ENCODE assay signal across 8 cellular contexts in genomic region chr9:79573697-79573976, GRCh38. TPM values are rescaled to one million over a fixed set of nuclear protein-coding genes. Genes with fewer than 3 reads are reported as not detected.
DNase-seq lines count a peak whose midpoint lies in the region; ATAC-seq and TF ChIP-seq lines count a peak whose summit lies in the region.

No MANE protein-coding gene starts in this region.

- TF ChIP-seq POLR2A in adrenal gland (IDR thresholded peaks at IDR 0.05): no peak
- TF ChIP-seq POLR2A in lower leg skin (IDR thresholded peaks at IDR 0.05): no peak

- H3K9me3 Mint-ChIP-seq in activated naive CD4-positive, alpha-beta T cell treated with anti-CD3 and anti-CD28 coated beads, Interleukin-2, amount 10 ng/mL, durations not matched to agents 7 days and 5 days: no peaks in the 10 kb centered on the region
- no peaks in the 10 kb centered on the region for H3K9me3 Mint-ChIP-seq in activated naive CD4-positive, alpha-beta T cell treated with anti-CD3 and anti-CD28 coated beads, Interleukin-2, amount 50 U/mL, for 72 hours

- H3K36me3 ChIP-seq in adrenal gland (replicated peaks in 1 of 2): no peaks in the 10 kb centered on the region
- H3K36me3 ChIP-seq in upper lobe of right lung: no peaks in the 10 kb centered on the region

- no peak for DNase-seq in activated naive CD4-positive, alpha-beta T cell treated with anti-CD3 and anti-CD28 coated beads, Interleukin-2, amount 10 ng/mL, durations not matched to agents 7 days and 5 days
- no peak for DNase-seq in activated naive CD4-positive, alpha-beta T cell treated with anti-CD3 and anti-CD28 coated beads, Interleukin-2, amount 50 U/mL, for 72 hours (ENCODE audit: low spot score in 2 of 2)
- DNase-seq in adrenal gland: no peak
- DNase-seq in lower leg skin (ENCODE audit: low spot score in 2 of 2): no peak
- DNase-seq in upper lobe of right lung: no peak
- DNase-seq in anterior cingulate cortex (lab: John Stamatoyannopoulos, UW): no peak
- DNase-seq in OCI-M2 (lab: John Stamatoyannopoulos, UW; ENCODE audit: unreplicated experiment): no peak

- H3K27ac Mint-ChIP-seq in activated naive CD4-positive, alpha-beta T cell treated with anti-CD3 and anti-CD28 coated beads, Interleukin-2, amount 10 ng/mL, durations not matched to agents 7 days and 5 days: peak overlapping the region; percentile 95
- H3K27ac Mint-ChIP-seq in activated naive CD4-positive, alpha-beta T cell treated with anti-CD3 and anti-CD28 coated beads, Interleukin-2, amount 50 U/mL, for 72 hours: peak overlapping the region in 1 of 2 donors; percentile 93

- H3K4me1 Mint-ChIP-seq in activated naive CD4-positive, alpha-beta T cell treated with anti-CD3 and anti-CD28 coated beads, Interleukin-2, amount 10 ng/mL, durations not matched to agents 7 days and 5 days: peaks cover 43% of the 10 kb centered on the region

- H3K4me3 Mint-ChIP-seq in activated naive CD4-positive, alpha-beta T cell treated with anti-CD3 and anti-CD28 coated beads, Interleukin-2, amount 10 ng/mL, durations not matched to agents 7 days and 5 days: peak overlapping the region; percentile 92

- H3K4me3 ChIP-seq in adrenal gland (peak overlapping the region; percentile 78 to 96 (median 85)), lower leg skin (ENCODE audit: low read depth, poor library complexity, severe bottlenecking) (peak overlapping the region; percentile 83), upper lobe of right lung (peak overlapping the region; percentile 92)

- H3K27me3 Mint-ChIP-seq in activated naive CD4-positive, alpha-beta T cell treated with anti-CD3 and anti-CD28 coated beads, Interleukin-2, amount 10 ng/mL, durations not matched to agents 7 days and 5 days: peaks cover 11% of the 10 kb centered on the region

- TF ChIP-seq CTCF in adrenal gland (IDR thresholded peaks at IDR 0.05): no peak
- TF ChIP-seq CTCF in lower leg skin (IDR thresholded peaks at IDR 0.05): no peak
- TF ChIP-seq CTCF in upper lobe of right lung (IDR thresholded peaks at IDR 0.05): no peak

- H3K9me3 ChIP-seq in adrenal gland (replicated peaks in 1 of 3) (no peaks in the 10 kb centered on the region), upper lobe of right lung (no peaks in the 10 kb centered on the region)

- peaks cover 13 to 53% of the 10 kb centered on the region in 2 donors for H3K4me1 ChIP-seq in adrenal gland (replicated peaks in 1 of 2)
- H3K4me1 ChIP-seq in upper lobe of right lung: peaks cover 30% of the 10 kb centered on the region

- no peaks in the 10 kb centered on the region for H3K27me3 ChIP-seq in adrenal gland
- H3K27me3 ChIP-seq in upper lobe of right lung: no peaks in the 10 kb centered on the region

- WGBS in adrenal gland, 4 donors: 12 to 20% (median 16%) methylated on average over 6 of the region's 6 CpGs
- WGBS in lower leg skin, 2 donors: 10 to 21% methylated on average over 6 of the region's 6 CpGs

- ATAC-seq in activated naive CD4-positive, alpha-beta T cell treated with anti-CD3 and anti-CD28 coated beads, Interleukin-2, amount 50 U/mL, for 72 hours: no peak
- no peak for ATAC-seq in upper lobe of right lung
- ATAC-seq in GM18907 (IDR thresholded peaks at IDR 0.05; ENCODE audit: unreplicated experiment): no peak

- peaks cover 34% of the 10 kb centered on the region for H3K36me3 Mint-ChIP-seq in activated naive CD4-positive, alpha-beta T cell treated with anti-CD3 and anti-CD28 coated beads, Interleukin-2, amount 10 ng/mL, durations not matched to agents 7 days and 5 days
- peaks cover 7 to 8% of the 10 kb centered on the region in 2 donors for H3K36me3 Mint-ChIP-seq in activated naive CD4-positive, alpha-beta T cell treated with anti-CD3 and anti-CD28 coated beads, Interleukin-2, amount 50 U/mL, for 72 hours

- peak overlapping the region in 4 of 5 donors; percentile 81 to 97 (median 91) for H3K27ac ChIP-seq in adrenal gland
- H3K27ac ChIP-seq in upper lobe of right lung: peak overlapping the region; percentile 97

- CTCF ChIA-PET in activated naive CD4-positive, alpha-beta T cell treated with anti-CD3 and anti-CD28 coated beads, Interleukin-2, amount 10 ng/mL, durations not matched to agents 7 days and 5 days (lab: Charles Lee): no interaction called here

- intact Hi-C loops in adrenal gland (cut with DNase I) (loop anchor here in 1 of 2 donors (10.0 kb wide), 1 partner anchor 111 kb away; no protein-coding TSS in a partner anchor), lower leg skin (cut with DNase I; ENCODE audit: low total_unique reads) (no loop called here), upper lobe of right lung (cut with DNase I) (no loop called here)

RNA-seq across cellular contexts. Expression of gene TLE4, which starts 1.9 kb away (rescaled TPM):
- 10 to 100 TPM; 19.5 to 20.9 TPM for total RNA-seq in activated naive CD4-positive, alpha-beta T cell treated with anti-CD3 and anti-CD28 coated beads, Interleukin-2, amount 50 U/mL, for 72 hours
- total RNA-seq in adrenal gland (10 to 100 TPM; 38.2 to 70.5 (median 43.3) TPM), lower leg skin (10 to 100 TPM; 46.8 to 97.9 (median 54.1) TPM), upper lobe of right lung (37.1 TPM)
- 10 to 100 TPM; 11.8 to 38.9 (median 14.6) TPM for polyA plus RNA-seq in adrenal gland
